In genomic region chr2:148534416-148535205, GRCh38 we compare ENCODE assay signal across 12 cellular contexts.
DNase-seq lines count a peak whose midpoint lies in the region; ATAC-seq and TF ChIP-seq lines count a peak whose summit lies in the region.
"Had no signal": no experiment of that assay in that cellular context is flagged by ENCODE, and none has a peak within 500 bp of the region (broad histone marks: within the 10 kb centered on the region; RNA-seq: fewer than 3 reads in every experiment).

No MANE protein-coding gene starts in this region.

- no peak for TF ChIP-seq CTCF in gastroesophageal sphincter (IDR thresholded peaks at IDR 0.05)
- no peak for TF ChIP-seq CTCF in GM13976 (IDR thresholded peaks at IDR 0.05; ENCODE audit: borderline replicate concordance, control extremely low read depth, extremely low read depth, insufficient read depth, missing control alignments)

- POLR2A ChIA-PET in naive thymus-derived CD4-positive, alpha-beta T cell (lab: Charles Lee): interaction anchor here (0.7 to 2.5 kb wide), 3 partner anchors 10 to 208 kb away, joined by 3 to 9 read pairs (median 3); no protein-coding TSS in a partner anchor

- H3K36me3 ChIP-seq in gastroesophageal sphincter: no peaks in the 10 kb centered on the region
- no peaks in the 10 kb centered on the region for H3K36me3 ChIP-seq in naive thymus-derived CD4-positive, alpha-beta T cell (ENCODE audit: control insufficient read depth in 2 of 3, insufficient read depth in 3 of 3, low read length in 3 of 3)

- DNase-seq in D341Med (ENCODE audit: low spot score) (peak; percentile 71), SK-N-DZ (ENCODE audit: low spot score) (peak; percentile 70), GM13976 (ENCODE audit: low spot score) (no peak), 8988T (no peak)
- no peak for DNase-seq in naive thymus-derived CD4-positive, alpha-beta T cell
- DNase-seq in activated CD4-positive, alpha-beta T cell treated with anti-CD3 and anti-CD28 coated beads for 48 hours: no peak
- no peak for DNase-seq in activated CD4-positive, alpha-beta T cell treated with anti-CD3 and anti-CD28 coated beads, Interleukin-2, amount 50 U/mL, for 48 hours
- DNase-seq: DND-41; NCI-H1694; stimulated activated CD4-positive, alpha-beta T cell treated with anti-CD3 and anti-CD28 coated beads, Interleukin-4, amount 100 ng/mL, for 1 hour had no signal

- no peak overlapping the region for H3K4me3 ChIP-seq in gastroesophageal sphincter
- H3K4me3 ChIP-seq in naive thymus-derived CD4-positive, alpha-beta T cell (ENCODE audit: low read length): no peak overlapping the region

- no peaks in the 10 kb centered on the region for H3K27me3 Mint-ChIP-seq in naive thymus-derived CD4-positive, alpha-beta T cell

- peaks cover 0 to 3% (median 0%) of the 10 kb centered on the region in 3 donors for H3K4me1 ChIP-seq in gastroesophageal sphincter
- peaks cover 0 to 44% of the 10 kb centered on the region in 2 donors for H3K4me1 ChIP-seq in naive thymus-derived CD4-positive, alpha-beta T cell (ENCODE audit: control insufficient read depth in 2 of 2, insufficient read depth in 2 of 2, low read length in 2 of 2)

- CTCF ChIA-PET in naive thymus-derived CD4-positive, alpha-beta T cell (lab: Charles Lee): no interaction called here

- H3K27me3 ChIP-seq in gastroesophageal sphincter: peaks cover 74% of the 10 kb centered on the region
- no peaks in the 10 kb centered on the region for H3K27me3 ChIP-seq in naive thymus-derived CD4-positive, alpha-beta T cell (ENCODE audit: control insufficient read depth in 2 of 2, insufficient read depth in 2 of 2, low read length in 2 of 2)

- no peaks in the 10 kb centered on the region for H3K36me3 Mint-ChIP-seq in naive thymus-derived CD4-positive, alpha-beta T cell

- no peak overlapping the region for H3K4me3 Mint-ChIP-seq in naive thymus-derived CD4-positive, alpha-beta T cell
- H3K4me3 Mint-ChIP-seq: B cell had no signal

- H3K4me1 Mint-ChIP-seq in naive thymus-derived CD4-positive, alpha-beta T cell: peaks cover 19 to 89% (median 74%) of the 10 kb centered on the region in 7 donors
- H3K4me1 Mint-ChIP-seq: B cell had no signal

- intact Hi-C loops in naive thymus-derived CD4-positive, alpha-beta T cell (cut with micrococcal nuclease): no loop called here

- no peaks in the 10 kb centered on the region for H3K9me3 ChIP-seq in gastroesophageal sphincter
- no peaks in the 10 kb centered on the region for H3K9me3 ChIP-seq in naive thymus-derived CD4-positive, alpha-beta T cell (ENCODE audit: control insufficient read depth in 2 of 3, low read length in 3 of 3)

- no peak overlapping the region for H3K27ac ChIP-seq in gastroesophageal sphincter
- H3K27ac ChIP-seq in naive thymus-derived CD4-positive, alpha-beta T cell (ENCODE audit: low read depth, low read length): no peak overlapping the region

- ATAC-seq in gastroesophageal sphincter: peak; percentile 67
- ATAC-seq in naive thymus-derived CD4-positive, alpha-beta T cell: no peak

- TF ChIP-seq POLR2A in gastroesophageal sphincter (IDR thresholded peaks at IDR 0.05): no peak

- peak overlapping the region in 5 of 9 donors; percentile 6 to 55 (median 34) for H3K27ac Mint-ChIP-seq in naive thymus-derived CD4-positive, alpha-beta T cell
- H3K27ac Mint-ChIP-seq: B cell had no signal

- 68 to 71% methylated on average over 4 to 10 of the region's 12 CpGs for WGBS in gastroesophageal sphincter (ENCODE audit: low coverage in 1 of 2), 2 donors

- in situ Hi-C loops in GM13976 (cut with MboI; ENCODE audit: low sequenced_read_pairs, unreplicated experiment): no loop called here

- no peak for TF ChIP-seq EP300 in gastroesophageal sphincter (IDR thresholded peaks at IDR 0.05)

- peaks cover 0 to 2% (median 0%) of the 10 kb centered on the region in 11 donors for H3K9me3 Mint-ChIP-seq in naive thymus-derived CD4-positive, alpha-beta T cell

Comparison
In these comparisons a context has a peak if more than half of its experiments do, and no peak if none do; other contexts are left out.
1. DNase-seq: peak in D341Med (single experiment) and SK-N-DZ (single experiment); none in naive thymus-derived CD4-positive, alpha-beta T cell (0 of 9), activated CD4-positive, alpha-beta T cell treated with anti-CD3 and anti-CD28 coated beads for 48 hours (single experiment), activated CD4-positive, alpha-beta T cell treated with anti-CD3 and anti-CD28 coated beads, Interleukin-2, amount 50 U/mL, for 48 hours (0 of 2), GM13976 (single experiment) and 8988T (single experiment).